In the genomic region with DNA sequence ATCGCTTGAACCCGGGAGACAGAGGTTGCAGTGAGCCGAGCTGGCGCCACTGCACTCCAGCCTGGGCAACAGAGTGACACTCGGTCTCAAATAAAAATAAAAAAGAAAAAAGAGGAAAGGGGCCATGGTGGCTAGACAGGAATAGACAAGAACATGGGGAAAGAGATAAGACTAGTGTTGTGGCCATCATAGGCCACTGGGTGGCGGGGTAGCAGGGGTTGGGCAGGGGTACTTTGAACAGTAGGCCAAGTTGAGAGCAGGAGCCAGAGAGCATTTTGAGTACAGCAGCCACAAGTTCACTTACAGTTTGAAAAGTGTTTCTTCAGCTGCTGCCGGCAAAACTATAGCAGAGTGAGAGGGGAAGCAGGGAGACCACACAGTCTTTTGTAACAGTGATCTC, we compare ENCODE assay signal across 1 cellular context.
TF ChIP-seq lines count a peak whose summit lies in the region.

No MANE protein-coding gene starts in this region.

TF ChIP-seq in HepG2, 621 proteins besides CTCF, POLR2A, EP300 and RAD21 (continued from another document):
- TF ChIP-seq POLR2AphosphoS5 (IDR thresholded peaks at IDR 0.05; ENCODE audit: low read depth, low read length) (no peak), ZMAT3 (CRISPR knock-in tag; conservative IDR thresholded peaks at IDR 0.05) (no peak), ZBTB20 (CRISPR knock-in tag; IDR thresholded peaks at IDR 0.05; ENCODE audit: borderline replicate concordance, low read depth) (no peak), REL (CRISPR knock-in tag; conservative IDR thresholded peaks at IDR 0.05) (no peak), BHLHE40 (IDR thresholded peaks at IDR 0.05; ENCODE audit: low read length) (no peak), ADNP (CRISPR knock-in tag; IDR thresholded peaks at IDR 0.05) (no peak), RFX3 (CRISPR knock-in tag; IDR thresholded peaks at IDR 0.05) (no peak), ZNF33B (CRISPR knock-in tag; IDR thresholded peaks at IDR 0.05) (no peak), HNF4A (CRISPR knock-in tag; IDR thresholded peaks at IDR 0.05) (no peak), ZNF263 (CRISPR knock-in tag; IDR thresholded peaks at IDR 0.05) (no peak)
- TF ChIP-seq, protein P1, sequence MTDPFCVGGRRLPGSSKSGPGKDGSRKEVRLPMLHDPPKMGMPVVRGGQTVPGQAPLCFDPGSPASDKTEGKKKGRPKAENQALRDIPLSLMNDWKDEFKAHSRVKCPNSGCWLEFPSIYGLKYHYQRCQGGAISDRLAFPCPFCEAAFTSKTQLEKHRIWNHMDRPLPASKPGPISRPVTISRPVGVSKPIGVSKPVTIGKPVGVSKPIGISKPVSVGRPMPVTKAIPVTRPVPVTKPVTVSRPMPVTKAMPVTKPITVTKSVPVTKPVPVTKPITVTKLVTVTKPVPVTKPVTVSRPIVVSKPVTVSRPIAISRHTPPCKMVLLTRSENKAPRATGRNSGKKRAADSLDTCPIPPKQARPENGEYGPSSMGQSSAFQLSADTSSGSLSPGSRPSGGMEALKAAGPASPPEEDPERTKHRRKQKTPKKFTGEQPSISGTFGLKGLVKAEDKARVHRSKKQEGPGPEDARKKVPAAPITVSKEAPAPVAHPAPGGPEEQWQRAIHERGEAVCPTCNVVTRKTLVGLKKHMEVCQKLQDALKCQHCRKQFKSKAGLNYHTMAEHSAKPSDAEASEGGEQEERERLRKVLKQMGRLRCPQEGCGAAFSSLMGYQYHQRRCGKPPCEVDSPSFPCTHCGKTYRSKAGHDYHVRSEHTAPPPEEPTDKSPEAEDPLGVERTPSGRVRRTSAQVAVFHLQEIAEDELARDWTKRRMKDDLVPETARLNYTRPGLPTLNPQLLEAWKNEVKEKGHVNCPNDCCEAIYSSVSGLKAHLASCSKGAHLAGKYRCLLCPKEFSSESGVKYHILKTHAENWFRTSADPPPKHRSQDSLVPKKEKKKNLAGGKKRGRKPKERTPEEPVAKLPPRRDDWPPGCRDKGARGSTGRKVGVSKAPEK (CRISPR knock-in tag; IDR thresholded peaks at IDR 0.05; ENCODE audit: borderline replicate concordance), result no peak
- TF ChIP-seq, protein P2, sequence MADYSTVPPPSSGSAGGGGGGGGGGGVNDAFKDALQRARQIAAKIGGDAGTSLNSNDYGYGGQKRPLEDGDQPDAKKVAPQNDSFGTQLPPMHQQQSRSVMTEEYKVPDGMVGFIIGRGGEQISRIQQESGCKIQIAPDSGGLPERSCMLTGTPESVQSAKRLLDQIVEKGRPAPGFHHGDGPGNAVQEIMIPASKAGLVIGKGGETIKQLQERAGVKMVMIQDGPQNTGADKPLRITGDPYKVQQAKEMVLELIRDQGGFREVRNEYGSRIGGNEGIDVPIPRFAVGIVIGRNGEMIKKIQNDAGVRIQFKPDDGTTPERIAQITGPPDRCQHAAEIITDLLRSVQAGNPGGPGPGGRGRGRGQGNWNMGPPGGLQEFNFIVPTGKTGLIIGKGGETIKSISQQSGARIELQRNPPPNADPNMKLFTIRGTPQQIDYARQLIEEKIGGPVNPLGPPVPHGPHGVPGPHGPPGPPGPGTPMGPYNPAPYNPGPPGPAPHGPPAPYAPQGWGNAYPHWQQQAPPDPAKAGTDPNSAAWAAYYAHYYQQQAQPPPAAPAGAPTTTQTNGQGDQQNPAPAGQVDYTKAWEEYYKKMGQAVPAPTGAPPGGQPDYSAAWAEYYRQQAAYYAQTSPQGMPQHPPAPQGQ (CRISPR knock-in tag; IDR thresholded peaks at IDR 0.05; ENCODE audit: borderline replicate concordance), result no peak
- TF ChIP-seq, protein P3, sequence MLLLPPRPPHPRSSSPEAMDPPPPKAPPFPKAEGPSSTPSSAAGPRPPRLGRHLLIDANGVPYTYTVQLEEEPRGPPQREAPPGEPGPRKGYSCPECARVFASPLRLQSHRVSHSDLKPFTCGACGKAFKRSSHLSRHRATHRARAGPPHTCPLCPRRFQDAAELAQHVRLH (CRISPR knock-in tag; IDR thresholded peaks at IDR 0.05; ENCODE audit: borderline replicate concordance, low read depth), result no peak
- TF ChIP-seq, protein P4, sequence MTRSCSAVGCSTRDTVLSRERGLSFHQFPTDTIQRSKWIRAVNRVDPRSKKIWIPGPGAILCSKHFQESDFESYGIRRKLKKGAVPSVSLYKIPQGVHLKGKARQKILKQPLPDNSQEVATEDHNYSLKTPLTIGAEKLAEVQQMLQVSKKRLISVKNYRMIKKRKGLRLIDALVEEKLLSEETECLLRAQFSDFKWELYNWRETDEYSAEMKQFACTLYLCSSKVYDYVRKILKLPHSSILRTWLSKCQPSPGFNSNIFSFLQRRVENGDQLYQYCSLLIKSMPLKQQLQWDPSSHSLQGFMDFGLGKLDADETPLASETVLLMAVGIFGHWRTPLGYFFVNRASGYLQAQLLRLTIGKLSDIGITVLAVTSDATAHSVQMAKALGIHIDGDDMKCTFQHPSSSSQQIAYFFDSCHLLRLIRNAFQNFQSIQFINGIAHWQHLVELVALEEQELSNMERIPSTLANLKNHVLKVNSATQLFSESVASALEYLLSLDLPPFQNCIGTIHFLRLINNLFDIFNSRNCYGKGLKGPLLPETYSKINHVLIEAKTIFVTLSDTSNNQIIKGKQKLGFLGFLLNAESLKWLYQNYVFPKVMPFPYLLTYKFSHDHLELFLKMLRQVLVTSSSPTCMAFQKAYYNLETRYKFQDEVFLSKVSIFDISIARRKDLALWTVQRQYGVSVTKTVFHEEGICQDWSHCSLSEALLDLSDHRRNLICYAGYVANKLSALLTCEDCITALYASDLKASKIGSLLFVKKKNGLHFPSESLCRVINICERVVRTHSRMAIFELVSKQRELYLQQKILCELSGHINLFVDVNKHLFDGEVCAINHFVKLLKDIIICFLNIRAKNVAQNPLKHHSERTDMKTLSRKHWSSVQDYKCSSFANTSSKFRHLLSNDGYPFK (CRISPR knock-in tag; IDR thresholded peaks at IDR 0.05; ENCODE audit: borderline replicate concordance), result no peak
